26 cellular contexts compared by ENCODE assay signal in genomic region chr5:143664623-143665022, GRCh38.
"Had no signal": no experiment of that assay in that cellular context is flagged by ENCODE, and none has a peak within 500 bp of the region (broad histone marks: within the 10 kb centered on the region; RNA-seq: fewer than 3 reads in every experiment).

No MANE protein-coding gene starts in this region.

- H3K4me1 Mint-ChIP-seq: activated B cell treated with CpG ODN at 0.5 μM for 24 hours; activated CD4-positive, alpha-beta T cell treated with anti-CD3 and anti-CD28 coated beads, Interleukin-2, amount 10 ng/mL, durations not matched to agents 24 days and 14 days; activated naive CD8-positive, alpha-beta T cell treated with anti-CD3 and anti-CD28 coated beads, Interleukin-2, amount 50 U/mL, for 24 hours had no signal

- H3K27me3 Mint-ChIP-seq: activated B cell treated with CpG ODN at 0.5 μM for 24 hours, brain had no signal

- H3K9me3 Mint-ChIP-seq: activated B cell treated with CpG ODN at 0.5 μM for 24 hours; activated CD4-positive, alpha-beta T cell treated with anti-CD3 and anti-CD28 coated beads, Interleukin-2, amount 10 ng/mL, durations not matched to agents 24 days and 14 days; activated naive CD4-positive, alpha-beta T cell treated with anti-CD3 and anti-CD28 coated beads, Interleukin-2, amount 50 U/mL, for 72 hours; activated naive CD8-positive, alpha-beta T cell treated with anti-CD3 and anti-CD28 coated beads, Interleukin-2, amount 50 U/mL, for 24 hours; activated T-cell treated with anti-CD3 and anti-CD28 coated beads, Interleukin-2, amount 50 U/mL, for 4 hours had no signal

- H3K4me3 Mint-ChIP-seq: activated B cell treated with CpG ODN at 0.5 μM for 24 hours; activated CD4-positive, alpha-beta T cell treated with anti-CD3 and anti-CD28 coated beads, Interleukin-2, amount 10 ng/mL, durations not matched to agents 24 days and 14 days; activated naive CD8-positive, alpha-beta T cell treated with anti-CD3 and anti-CD28 coated beads, Interleukin-2, amount 50 U/mL, for 24 hours; activated T-cell treated with anti-CD3 and anti-CD28 coated beads, Interleukin-2, amount 50 U/mL, for 4 hours; brain; T-helper 2 cell treated with Interferon-gamma antibody and Interleukin-4, amounts not matched to agents 5 μg/mL and 100 μg/mL, for 36 hours had no signal

- H3K27ac ChIP-seq: cardiac muscle cell, SJSA1 had no signal

- H3K4me3 ChIP-seq: cardiac muscle cell, Peyer's patch, SJSA1 had no signal

- H3K36me3 ChIP-seq: cardiac muscle cell, Peyer's patch, SJSA1 had no signal

- H3K27ac Mint-ChIP-seq: activated B cell treated with CpG ODN at 0.5 μM for 24 hours; activated CD4-positive, alpha-beta T cell treated with anti-CD3 and anti-CD28 coated beads, Interleukin-2, amount 10 ng/mL, durations not matched to agents 24 days and 14 days; activated naive CD4-positive, alpha-beta T cell treated with anti-CD3 and anti-CD28 coated beads, Interleukin-2, amount 50 U/mL, for 72 hours; activated naive CD8-positive, alpha-beta T cell treated with anti-CD3 and anti-CD28 coated beads, Interleukin-2, amount 50 U/mL, for 24 hours; brain; T-helper 2 cell treated with Interferon-gamma antibody and Interleukin-4, amounts not matched to agents 5 μg/mL and 100 μg/mL, for 36 hours had no signal

- H3K9me3 ChIP-seq: Peyer's patch, SJSA1 had no signal

- DNase-seq: activated B cell treated with CpG ODN at 0.5 μM for 24 hours; activated CD4-positive, alpha-beta T cell treated with anti-CD3 and anti-CD28 coated beads for 1 hour; activated CD4-positive, alpha-beta T cell treated with anti-CD3 and anti-CD28 coated beads, Interleukin-2, amount 10 ng/mL, durations not matched to agents 24 days and 14 days; activated CD4-positive, alpha-beta T cell treated with anti-CD3 and anti-CD28 coated beads, Interleukin-2, amount 50 U/mL, for 48 hours; activated CD8-positive, alpha-beta memory T cell treated with anti-CD3 and anti-CD28 coated beads for 24 hours; activated effector memory CD4-positive, alpha-beta T cell treated with anti-CD3 and anti-CD28 coated beads, Interleukin-2, amount 50 U/mL, for 16 hours; activated naive CD4-positive, alpha-beta T cell treated with Interleukin-2 at 50 U/mL for 16 hours; activated naive CD8-positive, alpha-beta T cell treated with anti-CD3 and anti-CD28 coated beads, Interleukin-2, amount 50 U/mL, for 24 hours; activated T-cell treated with anti-CD3 and anti-CD28 coated beads, Interleukin-2, amount 50 U/mL, for 4 hours; amniotic stem cell; NCI-H1048; NCI-H146; NCI-H187 treated with DMSO at 0.1 percent for 48 hours; NCI-H2081 treated with DMSO at 0.1 percent for 48 hours; NCI-H2171; NCI-H2227 treated with DMSO at 0.1 percent for 48 hours; NCI-H446 treated with DMSO at 0.1 percent for 48 hours; Peyer's patch; SHP77; SW 1271 had no signal

- H3K27me3 ChIP-seq: Peyer's patch, SJSA1 had no signal

- ATAC-seq: activated naive CD4-positive, alpha-beta T cell treated with anti-CD3 and anti-CD28 coated beads, Interleukin-2, amount 50 U/mL, for 72 hours; activated naive CD8-positive, alpha-beta T cell treated with anti-CD3 and anti-CD28 coated beads, Interleukin-2, amount 50 U/mL, for 24 hours; activated T-cell treated with anti-CD3 and anti-CD28 coated beads, Interleukin-2, amount 50 U/mL, for 4 hours; SK-N-SH treated with all-trans-retinoic acid at 6 μM for 48 hours had no signal

- H3K36me3 Mint-ChIP-seq: activated naive CD4-positive, alpha-beta T cell treated with anti-CD3 and anti-CD28 coated beads, Interleukin-2, amount 50 U/mL, for 72 hours; brain had no signal
